Comparison of ENCODE assay signal across 23 cellular contexts in the genomic region with DNA sequence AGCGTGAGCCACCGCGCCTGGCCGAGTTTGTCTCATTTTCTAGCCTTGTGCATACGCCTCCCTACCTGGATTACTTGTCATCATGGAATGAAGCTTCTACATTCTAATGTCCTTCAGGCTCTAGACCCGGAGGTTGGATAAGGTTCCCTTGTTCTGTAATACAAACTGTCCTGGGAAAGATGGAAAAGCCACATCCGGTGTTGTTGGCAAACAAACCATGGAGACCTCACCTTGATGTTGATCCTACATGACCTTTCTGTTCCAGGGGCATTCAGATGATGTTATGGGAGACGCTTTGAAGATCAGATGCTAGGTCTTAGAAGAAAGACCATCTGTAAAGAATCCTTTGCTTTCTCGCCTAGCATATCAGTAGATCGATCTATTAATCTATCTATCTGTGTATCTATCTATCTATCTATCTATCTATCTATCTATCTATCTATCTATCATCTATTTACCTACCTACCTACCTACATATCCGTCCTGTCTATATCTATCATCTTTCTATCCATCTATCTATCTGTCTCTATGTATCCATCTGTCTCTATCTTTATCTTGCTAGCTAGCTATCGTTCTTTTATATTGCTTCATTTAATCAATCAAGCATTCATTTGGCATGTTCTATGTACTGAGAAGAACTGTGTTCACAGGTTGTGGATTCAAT. TPM values are rescaled to one million over a fixed set of nuclear protein-coding genes. Genes with fewer than 3 reads are reported as not detected.
A peak's percentile ranks its signal among the peaks of the same experiment; 100 is the strongest.
DNase-seq lines count a peak whose midpoint lies in the region; ATAC-seq, FAIRE-seq and TF ChIP-seq lines count a peak whose summit lies in the region.
"Had no signal": no experiment of that assay in that cellular context is flagged by ENCODE, and none has a peak within 500 bp of the region (broad histone marks: within the 10 kb centered on the region; RNA-seq: fewer than 3 reads in every experiment).

No MANE protein-coding gene starts in this region.

- H3K79me2 ChIP-seq in HepG2 (ENCODE audit: insufficient read depth, low read length) = no peaks in the 10 kb centered on the region
- H3K79me2 ChIP-seq in K562 (ENCODE audit: control insufficient read depth, insufficient read depth, low read length) = no peaks in the 10 kb centered on the region
- H3K79me2 ChIP-seq in mammary epithelial cell (ENCODE audit: insufficient read depth, low read length) = no peaks in the 10 kb centered on the region

- no peaks in the 10 kb centered on the region for H3K9me3 ChIP-seq in HepG2 (ENCODE audit: low read length)
- H3K9me3 ChIP-seq in right lobe of liver = no peaks in the 10 kb centered on the region
- no peaks in the 10 kb centered on the region for H3K9me3 ChIP-seq in K562 (replicated peaks; ENCODE audit: control insufficient read depth, insufficient read depth, low read depth, low read length)
- no peaks in the 10 kb centered on the region for H3K9me3 ChIP-seq in mammary epithelial cell (replicated peaks; ENCODE audit: insufficient read depth, low read length)
- H3K9me3 ChIP-seq: BLaER1, Caco-2 had no signal

- intact Hi-C loops in HepG2 (cut with micrococcal nuclease; ENCODE audit: unreplicated experiment) = no loop called here
- intact Hi-C loops in right lobe of liver (cut with DNase I) = no loop called here
- intact Hi-C loops in K562 (cut with micrococcal nuclease) = no loop called here
- intact Hi-C loops in mammary epithelial cell (cut with micrococcal nuclease) = no loop called here

- TF ChIP-seq POLR2A in HepG2 (IDR thresholded peaks at IDR 0.05; ENCODE audit: insufficient read depth in 1 of 2, low read depth in 2 of 2, low read length in 2 of 2) (no peak), right lobe of liver (IDR thresholded peaks at IDR 0.05) (no peak), K562 (conservative IDR thresholded peaks at IDR 0.05) (no peak)

- POLR2A ChIA-PET in HepG2 (lab: Yijun Ruan, JAX) (no interaction called here), K562 (lab: Yijun Ruan, JAX) (no interaction called here)

- H3K4me2 ChIP-seq in HepG2 (ENCODE audit: low read depth, low read length) (no peak overlapping the region), K562 (ENCODE audit: insufficient read depth, low read length) (no peak overlapping the region), mammary epithelial cell (ENCODE audit: insufficient read depth, low read depth, low read length) (no peak overlapping the region)
- H3K4me2 ChIP-seq: BLaER1 had no signal

- BruUV-seq in HepG2 (replicated peaks; lab: Mats Ljungman, UMichigan) (no TSS peak), K562 (replicated peaks; lab: Mats Ljungman, UMichigan) (no TSS peak), mammary epithelial cell (replicated peaks; lab: Mats Ljungman, UMichigan) (no TSS peak)

- no peak overlapping the region for H3K27ac ChIP-seq in HepG2 (ENCODE audit: extremely low read length, insufficient read depth, low read length)
- no peak overlapping the region for H3K27ac ChIP-seq in right lobe of liver
- H3K27ac ChIP-seq in K562 (ENCODE audit: extremely low read depth, low read depth, low read length) = no peak overlapping the region
- no peak overlapping the region for H3K27ac ChIP-seq in mammary epithelial cell (ENCODE audit: insufficient read depth, low read depth, low read length)
- H3K27ac ChIP-seq: 22Rv1, BLaER1, C4-2B, GM23248 had no signal

- TF ChIP-seq RAD21 in HepG2 (CRISPR knock-in tag; IDR thresholded peaks at IDR 0.05) (no peak), K562 (CRISPR knock-in tag; conservative IDR thresholded peaks at IDR 0.05 in 1 of 2, IDR thresholded peaks at IDR 0.05 in 1 of 2) (no peak)

- DNase-seq in HepG2 (ENCODE audit: low spot score) = peak; percentile 90
- no peak for DNase-seq in right lobe of liver
- no peak for DNase-seq in K562 (ENCODE audit: extremely low read depth in 1 of 4, low spot score in 3 of 4)
- DNase-seq in urothelium cell line (ENCODE audit: low spot score) = no peak
- DNase-seq in GDM1 (lab: John Stamatoyannopoulos, UW) = no peak
- no peak for DNase-seq in mammary epithelial cell
- DNase-seq: Caco-2; CD4-positive, CD25-positive, alpha-beta regulatory T cell; CD8-positive, alpha-beta T cell; DMS 273 treated with DMSO at 0.1 percent for 48 hours; DMS53; DND-41; GM23248; H7; HCEC 1CT had no signal

- in situ Hi-C loops in HepG2 (cut with HindIII; ENCODE audit: extremely low pct_ligation_motif_present, low pct_unique_long_range_greater_than_20kb) (no loop called here), K562 (cut with MboI) (no loop called here), mammary epithelial cell (cut with MboI; ENCODE audit: low sequenced_read_pairs in 2 of 2) (no loop called here)

- H3K4me3 ChIP-seq in HepG2 (replicated peaks in 1 of 3; ENCODE audit: insufficient read depth in 1 of 3, low read depth in 2 of 3, low read length in 3 of 3) (no peak overlapping the region), right lobe of liver (no peak overlapping the region), K562 (no peak overlapping the region), mammary epithelial cell (replicated peaks in 1 of 3; ENCODE audit: insufficient read depth in 1 of 3, low read depth in 2 of 3, low read length in 3 of 3) (no peak overlapping the region)
- H3K4me3 ChIP-seq: BLaER1, GM12878, GM23248 had no signal

- TF ChIP-seq CTCF in HepG2 (CRISPR knock-in tag; IDR thresholded peaks at IDR 0.05) = no peak
- no peak for TF ChIP-seq CTCF in right lobe of liver (IDR thresholded peaks at IDR 0.05)
- no peak for TF ChIP-seq CTCF in K562 (IDR thresholded peaks at IDR 0.05 in 2 of 3, conservative IDR thresholded peaks at IDR 0.05 in 1 of 3; ENCODE audit: insufficient read depth in 2 of 3, low read depth in 1 of 3, low read length in 3 of 3)
- TF ChIP-seq CTCF in mammary epithelial cell (conservative IDR thresholded peaks at IDR 0.05 in 1 of 2, IDR thresholded peaks at IDR 0.05 in 1 of 2; ENCODE audit: extremely low read depth in 1 of 2, insufficient read depth in 1 of 2, low read depth in 1 of 2, low read length in 2 of 2) = no peak

- H4K20me1 ChIP-seq in HepG2 (ENCODE audit: insufficient read depth, low read length) (no peaks in the 10 kb centered on the region), K562 (replicated peaks; ENCODE audit: control insufficient read depth, insufficient read depth, low read length) (no peaks in the 10 kb centered on the region), mammary epithelial cell (ENCODE audit: insufficient read depth, low read length) (no peaks in the 10 kb centered on the region)
- H4K20me1 ChIP-seq: BLaER1 had no signal

- peak in 1 of 2 experiments; percentile 64; a peak in 2 of 4 replicates for TF ChIP-seq EP300 in HepG2 (IDR thresholded peaks at IDR 0.05; ENCODE audit: low read depth in 2 of 2, low read length in 2 of 2)
- TF ChIP-seq EP300 in HepG2 (CRISPR knock-in tag; IDR thresholded peaks at IDR 0.05; ENCODE audit: borderline replicate concordance) = no peak
- TF ChIP-seq EP300 in K562 (IDR thresholded peaks at IDR 0.05; ENCODE audit: low read length) = no peak

- ATAC-seq in HepG2 (peak; percentile 70), right lobe of liver (no peak), K562 (no peak)
- ATAC-seq: CD8-positive, alpha-beta T cell; GM12878 had no signal

- H3K36me3 ChIP-seq in HepG2 (replicated peaks in 1 of 2; ENCODE audit: control insufficient read depth in 1 of 2, insufficient read depth in 2 of 2, low read length in 2 of 2) = no peaks in the 10 kb centered on the region
- H3K36me3 ChIP-seq in right lobe of liver = no peaks in the 10 kb centered on the region
- no peaks in the 10 kb centered on the region for H3K36me3 ChIP-seq in K562 (ENCODE audit: control insufficient read depth, insufficient read depth, low read length)
- no peaks in the 10 kb centered on the region for H3K36me3 ChIP-seq in mammary epithelial cell (ENCODE audit: insufficient read depth, low read length)
- H3K36me3 ChIP-seq: BLaER1 had no signal

- H3K4me1 ChIP-seq in HepG2 (ENCODE audit: insufficient read depth, low read length) (peaks cover 24% of the 10 kb centered on the region), right lobe of liver (no peaks in the 10 kb centered on the region), K562 (replicated peaks in 1 of 2; ENCODE audit: control insufficient read depth in 2 of 2, insufficient read depth in 2 of 2, low read length in 2 of 2) (no peaks in the 10 kb centered on the region), mammary epithelial cell (ENCODE audit: insufficient read depth, low read length) (no peaks in the 10 kb centered on the region)
- H3K4me1 ChIP-seq: BLaER1, Caco-2 had no signal

- H2AFZ ChIP-seq in HepG2 (ENCODE audit: low read length) = no peak overlapping the region
- no peak overlapping the region for H2AFZ ChIP-seq in K562 (ENCODE audit: low read depth, low read length)
- no peak overlapping the region for H2AFZ ChIP-seq in mammary epithelial cell (ENCODE audit: low read depth, low read length)
- H2AFZ ChIP-seq: GM23248 had no signal

- H3K27me3 ChIP-seq in HepG2 (ENCODE audit: control insufficient read depth in 1 of 2, insufficient read depth in 2 of 2, low read length in 2 of 2) = no peaks in the 10 kb centered on the region
- no peaks in the 10 kb centered on the region for H3K27me3 ChIP-seq in right lobe of liver
- no peaks in the 10 kb centered on the region for H3K27me3 ChIP-seq in K562 (ENCODE audit: control insufficient read depth in 2 of 2, insufficient read depth in 2 of 2, low read length in 2 of 2)
- no peaks in the 10 kb centered on the region for H3K27me3 ChIP-seq in mammary epithelial cell (ENCODE audit: insufficient read depth, low read length)
- H3K27me3 ChIP-seq: BLaER1 had no signal

- dilution Hi-C loops in mammary epithelial cell (cut with HindIII; ENCODE audit: low sequenced_read_pairs) = no loop called here

- FAIRE-seq in HepG2 (lab: Jason Lieb, UNC) = peak; percentile 74
- FAIRE-seq in K562 (lab: Jason Lieb, UNC) = no peak
- peak; percentile 99 for FAIRE-seq in urothelium cell line (lab: Jason Lieb, UNC)
- FAIRE-seq: A204.1, G401.6, GM12878, GM19239, H1 had no signal

- H3K9me1 ChIP-seq in K562 (ENCODE audit: control insufficient read depth, insufficient read depth, low read length) = no peaks in the 10 kb centered on the region

- 25% methylated on average over 12 of the region's 12 CpGs for WGBS in HepG2 (ENCODE audit: low lambda C conversion rate)
- WGBS in right lobe of liver (ENCODE audit: insufficient coverage, low coverage, low lambda C conversion rate, missing lambda C conversion rate) = 83% methylated on average over 12 of the region's 12 CpGs
- WGBS in K562 (ENCODE audit: insufficient coverage, low coverage, missing lambda C conversion rate) = 21% methylated on average over 12 of the region's 12 CpGs
- WGBS in mammary epithelial cell (ENCODE audit: low coverage, missing lambda C conversion rate) = 94% methylated on average over 12 of the region's 12 CpGs

- H3K9ac ChIP-seq in HepG2 (ENCODE audit: insufficient read depth, low read depth, low read length) (no peak overlapping the region), K562 (ENCODE audit: insufficient read depth in 1 of 2, low read depth in 2 of 2, low read length in 2 of 2) (no peak overlapping the region), mammary epithelial cell (ENCODE audit: insufficient read depth, low read length) (no peak overlapping the region)
- H3K9ac ChIP-seq: BLaER1, GM23248 had no signal

- CTCF ChIA-PET in HepG2 (lab: Yijun Ruan, JAX; ENCODE audit: low intra/inter-chr PET ratio, low total read pairs) = no interaction called here
- CTCF ChIA-PET in K562 (lab: Yijun Ruan, JAX; ENCODE audit: low intra/inter-chr PET ratio) = no interaction called here
- CTCF ChIA-PET in mammary epithelial cell (lab: Charles Lee; ENCODE audit: low non-redundant PET) = no interaction called here

RNA-seq across cellular contexts. Expression of gene GRK3, which starts 46.3 kb away (rescaled TPM):
- total RNA-seq in HepG2 (2016; rRNA removed; fragmentation: Illumina TruSeq; extraction: Trizol) (16.7 and 23.6 TPM in 2 replicates), right lobe of liver (1 to 10 TPM; 1.1 to 4.9 (median 3.6) TPM), K562 (2014; rRNA removed) (3.4 and 3.7 TPM in 2 replicates), K562 (2014; rRNA removed; fragmentation: Illumina TruSeq; extraction: Trizol) (7.5 and 9.0 TPM in 2 replicates), K562 (2015; rRNA removed; fragmentation: Illumina TruSeq; extraction: Trizol) (6.0 and 6.8 TPM in 2 replicates), K562 (2021) (7.3 and 7.6 TPM in 2 replicates), mammary epithelial cell (10 to 100 TPM; 12.8 to 16.0 TPM)
- total RNA-seq in HepG2 (2016; cell fraction: cytosol; rRNA removed; fragmentation: Illumina TruSeq; extraction: Trizol; ENCODE audit: low read depth) = 13.1 and 14.5 TPM in 2 replicates
- total RNA-seq in HepG2 (2016; cell fraction: insoluble cytoplasmic fraction; rRNA removed; fragmentation: Illumina TruSeq; extraction: Trizol) = 17.2 and 21.5 TPM in 2 replicates
- 24.9 and 31.5 TPM in 2 replicates for total RNA-seq in HepG2 (2016; cell fraction: membrane; rRNA removed; fragmentation: Illumina TruSeq; extraction: Trizol)
- 10.9 and 11.2 TPM in 2 replicates for total RNA-seq in HepG2 (2016; cell fraction: nucleus; rRNA removed; fragmentation: Illumina TruSeq; extraction: Trizol)
- polyA plus RNA-seq in HepG2 (2011; rRNA removed) (8.4 and 8.5 TPM in 2 replicates), K562 (2011; rRNA removed) (2.9 and 4.0 TPM in 2 replicates), K562 (2014; fragmentation: Illumina TruSeq; extraction: Trizol) (5.9 and 6.3 TPM in 2 replicates), K562 (2014; fragmentation: Nextera tagmentation; extraction: Ambion mirVana) (1 to 10 TPM; 1.4 TPM), K562 (2014; rRNA removed) (3.4 and 3.6 TPM in 2 replicates), mammary epithelial cell (5.8 TPM)
- polyA plus RNA-seq in HepG2 (2011; cell fraction: cytosol; rRNA removed) = 4.6 and 7.2 TPM in 2 replicates
- 7.4 TPM in 2 replicates for polyA plus RNA-seq in HepG2 (2011; cell fraction: nucleus; rRNA removed)
- polyA plus RNA-seq in HepG2 (2012) = 6.3 and 6.9 TPM in 2 replicates
- polyA plus RNA-seq in HepG2 (2016; cell fraction: cytosol; fragmentation: Illumina TruSeq; extraction: Trizol; ENCODE audit: low read depth) = 9.1 and 9.5 TPM in 2 replicates
- polyA plus RNA-seq in HepG2 (2016; cell fraction: insoluble cytoplasmic fraction; fragmentation: Illumina TruSeq; extraction: Trizol; ENCODE audit: low read depth) = 13.1 and 17.4 TPM in 2 replicates
- polyA plus RNA-seq in HepG2 (2016; cell fraction: membrane; fragmentation: Illumina TruSeq; extraction: Trizol; ENCODE audit: low read depth) = 18.9 and 19.4 TPM in 2 replicates
- polyA plus RNA-seq in HepG2 (2016; cell fraction: nucleus; fragmentation: Illumina TruSeq; extraction: Trizol; ENCODE audit: insufficient read depth, low read depth) = 11.1 and 12.7 TPM in 2 replicates
- polyA minus RNA-seq in HepG2 (2011; rRNA and poly(A)+ RNA removed; ENCODE audit: low replicate concordance) = 12.8 TPM in 1 of 2 replicates, not detected in the other
- 9.5 and 11.9 TPM in 2 replicates for polyA minus RNA-seq in HepG2 (2011; cell fraction: cytosol; rRNA and poly(A)+ RNA removed)
- 13.4 and 15.9 TPM in 2 replicates for polyA minus RNA-seq in HepG2 (2011; cell fraction: nucleus; rRNA and poly(A)+ RNA removed)
- 2.6 and 7.4 TPM in 2 replicates for total RNA-seq in K562 (2011; cell fraction: chromatin; rRNA removed; ENCODE audit: low replicate concordance)
- total RNA-seq in K562 (2011; cell fraction: nucleolus; rRNA removed) = 1.0 and 1.2 TPM in 2 replicates
- total RNA-seq in K562 (2011; cell fraction: nucleoplasm; rRNA removed) = 2.6 and 3.5 TPM in 2 replicates
- polyA plus RNA-seq in K562 (2011; cell fraction: cytosol; rRNA removed) = 0.78 and 2.3 TPM in 2 replicates
- polyA plus RNA-seq in K562 (2011; cell fraction: nucleus; rRNA removed) = 2.1 and 3.6 TPM in 2 replicates
- 3.2 and 4.5 TPM in 2 replicates for polyA plus RNA-seq in K562 (2012)
- polyA minus RNA-seq in K562 (2011; rRNA and poly(A)+ RNA removed) = 5.3 and 9.2 TPM in 2 replicates
- 2.2 and 2.8 TPM in 2 replicates for polyA minus RNA-seq in K562 (2011; cell fraction: cytosol; rRNA and poly(A)+ RNA removed)
- polyA minus RNA-seq in K562 (2011; cell fraction: nucleus; rRNA and poly(A)+ RNA removed) = 0.94 and 2.8 TPM in 2 replicates
- polyA minus RNA-seq in mammary epithelial cell = 19.0 TPM

Comparison
In these comparisons a context has a peak if more than half of its experiments do, and no peak if none do; other contexts are left out.
1. Of the 241 proteins assayed by ChIP-seq in both HepG2 and K562: peak only in HepG2: ARID3A, BCL6, CBFB, DPF2, ETV5, FOXA3 and 11 more; only in K562: ZBTB2; in both: none; in neither: 218; mixed calls (peak in some experiments, not most) for 5.